In genomic region chr1:28244549-28245251, GRCh38 we compare ENCODE assay signal across 10 cellular contexts. TPM values are rescaled to one million over a fixed set of nuclear protein-coding genes. Genes with fewer than 3 reads are reported as not detected.
DNase-seq lines count a peak whose midpoint lies in the region; ATAC-seq, FAIRE-seq and TF ChIP-seq lines count a peak whose summit lies in the region.
"Had no signal": no experiment of that assay in that cellular context is flagged by ENCODE, and none has a peak within 500 bp of the region (broad histone marks: within the 10 kb centered on the region; RNA-seq: fewer than 3 reads in every experiment).

No MANE protein-coding gene starts in this region.

- SMC1A ChIA-PET in GM12878 (lab: Charles Lee; ENCODE audit: uncharacterized antibody, unreplicated experiment), result interaction anchor here (0.5 to 9.7 kb wide), 9 partner anchors 10 to 802 kb away, joined by 3 to 84 read pairs (median 3); partner anchors contain the start of genes ATP5IF1, DNAJC8 and PTAFR

- H3K27me3 ChIP-seq in GM12878 (replicated peaks in 1 of 2; ENCODE audit: control insufficient read depth in 2 of 2, insufficient read depth in 2 of 2, low read length in 1 of 2), result no peaks in the 10 kb centered on the region
- no peaks in the 10 kb centered on the region for H3K27me3 ChIP-seq in naive thymus-derived CD4-positive, alpha-beta T cell (ENCODE audit: control insufficient read depth in 2 of 2, insufficient read depth in 2 of 2, low read length in 2 of 2)

- BruUV-seq in GM12878 (replicated peaks; lab: Mats Ljungman, UMichigan), result no TSS peak

- DNase-seq in GM10248 (ENCODE audit: extremely low spot score) (peak; percentile 59), GM12878 (ENCODE audit: low read depth, low spot score) (peak; percentile 75), DMS53 (lab: John Stamatoyannopoulos, UW) (no peak)
- DNase-seq in naive thymus-derived CD4-positive, alpha-beta T cell, result no peak
- DNase-seq: DMS79 treated with DMSO at 0.1 percent for 48 hours had no signal

- H3K4me3 ChIP-seq in GM12878, result peak overlapping the region; percentile 46; the same call in 1 of the 2 replicates
- peak overlapping the region; percentile 31 for H3K4me3 ChIP-seq in naive thymus-derived CD4-positive, alpha-beta T cell (ENCODE audit: low read length)

- H3K27ac ChIP-seq in GM12878 (ENCODE audit: control insufficient read depth, insufficient read depth), result peak overlapping the region; percentile 85
- H3K27ac ChIP-seq in naive thymus-derived CD4-positive, alpha-beta T cell (ENCODE audit: low read depth, low read length), result peak overlapping the region; percentile 95

- no peaks in the 10 kb centered on the region for H4K20me1 ChIP-seq in GM12878 (ENCODE audit: control insufficient read depth, insufficient read depth)

- FAIRE-seq in GM12878 (lab: Jason Lieb, UNC), result no peak

- no peaks in the 10 kb centered on the region; a peak in 1 of 4 replicates for H3K36me3 ChIP-seq in GM12878 (ENCODE audit: control insufficient read depth in 2 of 2, insufficient read depth in 2 of 2, low read length in 1 of 2)
- H3K36me3 ChIP-seq in naive thymus-derived CD4-positive, alpha-beta T cell (ENCODE audit: control insufficient read depth in 2 of 3, insufficient read depth in 3 of 3, low read length in 3 of 3), result no peaks in the 10 kb centered on the region

- peaks cover 10% of the 10 kb centered on the region for H3K79me2 ChIP-seq in GM12878 (ENCODE audit: control insufficient read depth, insufficient read depth, low read length)

- peaks cover 38 to 41% (median 40%) of the 10 kb centered on the region in 3 donors for H3K4me1 Mint-ChIP-seq in IgD-negative memory B cell
- peaks cover 39 to 65% (median 55%) of the 10 kb centered on the region in 7 donors for H3K4me1 Mint-ChIP-seq in naive thymus-derived CD4-positive, alpha-beta T cell

- H2AFZ ChIP-seq in GM12878 (ENCODE audit: control insufficient read depth, low read depth, low read length), result no peak overlapping the region; the same call in 1 of the 2 replicates

- peaks cover 55% of the 10 kb centered on the region for H3K4me1 ChIP-seq in GM12878 (ENCODE audit: control insufficient read depth, insufficient read depth, low read length)
- H3K4me1 ChIP-seq in naive thymus-derived CD4-positive, alpha-beta T cell (ENCODE audit: control insufficient read depth in 2 of 2, insufficient read depth in 2 of 2, low read length in 2 of 2), result peaks cover 55 to 59% of the 10 kb centered on the region in 2 donors

- peak overlapping the region; percentile 58 for H3K4me2 ChIP-seq in GM12878 (ENCODE audit: control insufficient read depth, insufficient read depth)

- CTCF ChIA-PET in GM10248 (lab: Yijun Ruan, JAX) (interaction anchor here (0.9 to 1.3 kb wide), 5 partner anchors 9 to 165 kb away, joined by 3 to 7 read pairs (median 4); partner anchors contain the start of gene ATP5IF1), GM12878 (lab: Yijun Ruan, JAX) (interaction anchor here (0.5 to 3.2 kb wide), 7 partner anchors 9 to 621 kb away, joined by 3 to 27 read pairs (median 3); partner anchors contain the start of genes ATP5IF1, MED18 and YTHDF2)
- CTCF ChIA-PET in naive thymus-derived CD4-positive, alpha-beta T cell (lab: Charles Lee), result interaction anchor here (0.9 kb wide), 1 partner anchor 9 kb away, joined by 3 read pairs; no protein-coding TSS in a partner anchor

- intact Hi-C loops in GM12878 (cut with micrococcal nuclease; ENCODE audit: unreplicated experiment), result loop anchor here (2.0 to 10.0 kb wide), 5 partner anchors 53 to 470 kb away; partner anchors contain the start of genes STX12 and THEMIS2
- intact Hi-C loops in naive thymus-derived CD4-positive, alpha-beta T cell (cut with micrococcal nuclease), result loop anchor here (1.0 to 10.0 kb wide), 9 partner anchors 8 to 938 kb away; partner anchors contain the start of genes SRSF4 (in 2 of the 2), YTHDF2 (in 2 of the 2), ATP5IF1 (in 1 of the 2) and FAM76A (in 1 of the 2)

- TF ChIP-seq EP300 in GM12878 (IDR thresholded peaks at IDR 0.05; ENCODE audit: borderline replicate concordance in 1 of 2, control insufficient read depth in 1 of 2, low read depth in 2 of 2, low read length in 2 of 2), result peak in 1 of 2 experiments; percentile 51; a peak in 2 of 4 replicates

- in situ Hi-C loops in GM12878 (cut with MboI), result loop anchor here (5.0 kb wide), 1 partner anchor 358 kb away; no protein-coding TSS in a partner anchor

- no peaks in the 10 kb centered on the region for H3K27me3 Mint-ChIP-seq in IgD-negative memory B cell
- H3K27me3 Mint-ChIP-seq in naive thymus-derived CD4-positive, alpha-beta T cell, result no peaks in the 10 kb centered on the region

- POLR2A ChIA-PET in GM10248 (lab: Yijun Ruan, JAX) (interaction anchor here (0.7 to 3.7 kb wide), 2 partner anchors 10 to 295 kb away, joined by 5 to 25 read pairs; partner anchors contain the start of gene ATP5IF1), GM12878 (lab: Charles Lee) (interaction anchor here (0.6 to 7.6 kb wide), 8 partner anchors 9 to 191 kb away, joined by 3 to 125 read pairs (median 4); partner anchors contain the start of genes ATP5IF1 and MED18)
- POLR2A ChIA-PET in naive thymus-derived CD4-positive, alpha-beta T cell (lab: Charles Lee), result interaction anchor here (0.7 to 8.4 kb wide), 7 partner anchors 11 to 1812 kb away, joined by 3 to 184 read pairs (median 5); partner anchors contain the start of genes ATP5IF1, DHDDS, DNAJC8 and MED18

- TF ChIP-seq POLR2A in GM12878 (IDR thresholded peaks at IDR 0.05; ENCODE audit: low read depth, low read length), result peak; percentile 33; the same call in 1 of the 2 replicates

- RAD21 ChIA-PET in GM12878 (lab: Charles Lee; ENCODE audit: unreplicated experiment), result interaction anchor here (0.6 to 4.9 kb wide), 11 partner anchors 9 to 378 kb away, joined by 3 to 54 read pairs (median 4); partner anchors contain the start of genes ATP5IF1 and PTAFR

- peaks cover 2% of the 10 kb centered on the region for H3K36me3 Mint-ChIP-seq in IgD-negative memory B cell
- peaks cover 0 to 4% (median 0%) of the 10 kb centered on the region in 5 donors for H3K36me3 Mint-ChIP-seq in naive thymus-derived CD4-positive, alpha-beta T cell

- TF ChIP-seq RAD21 in GM12878 (IDR thresholded peaks at IDR 0.05; ENCODE audit: insufficient read depth, low read depth, low read length), result no peak

- WGBS in GM12878 (ENCODE audit: insufficient coverage, insufficient replicate concordance, low lambda C conversion rate, missing lambda C conversion rate), result 9% methylated on average over 13 of the region's 13 CpGs

- H3K9ac ChIP-seq in GM12878 (ENCODE audit: control insufficient read depth, insufficient read depth, low read length), result peak overlapping the region; percentile 88

- H3K9me3 Mint-ChIP-seq in IgD-negative memory B cell, result no peaks in the 10 kb centered on the region
- no peaks in the 10 kb centered on the region for H3K9me3 Mint-ChIP-seq in naive thymus-derived CD4-positive, alpha-beta T cell

- no peaks in the 10 kb centered on the region for H3K9me3 ChIP-seq in GM12878 (replicated peaks; ENCODE audit: control insufficient read depth, insufficient read depth, low read length)
- H3K9me3 ChIP-seq in naive thymus-derived CD4-positive, alpha-beta T cell (ENCODE audit: control insufficient read depth in 2 of 3, low read length in 3 of 3), result no peaks in the 10 kb centered on the region

- H3K4me3 Mint-ChIP-seq in IgD-negative memory B cell, result peak overlapping the region; percentile 74 to 93 (median 88)
- peak overlapping the region; percentile 40 to 86 (median 80) for H3K4me3 Mint-ChIP-seq in naive thymus-derived CD4-positive, alpha-beta T cell

- ATAC-seq in GM12878, result peak; percentile 27
- no peak for ATAC-seq in naive thymus-derived CD4-positive, alpha-beta T cell
- ATAC-seq in HG03097 (IDR thresholded peaks at IDR 0.05; ENCODE audit: low FRiP score, unreplicated experiment), result no peak
- ATAC-seq in GM19023 (IDR thresholded peaks at IDR 0.05; ENCODE audit: unreplicated experiment), result no peak
- ATAC-seq in GM21526 (IDR thresholded peaks at IDR 0.05; ENCODE audit: low FRiP score, unreplicated experiment), result no peak
- ATAC-seq: Panc1 had no signal

- TF ChIP-seq CTCF in GM10248 (IDR thresholded peaks at IDR 0.05; ENCODE audit: control extremely low read depth, extremely low read depth, low read depth, missing control alignments), result no peak
- TF ChIP-seq CTCF in GM12878 (IDR thresholded peaks at IDR 0.05 in 2 of 3, conservative IDR thresholded peaks at IDR 0.05 in 1 of 3; ENCODE audit: control insufficient read depth in 2 of 3, extremely low read depth in 1 of 3, insufficient read depth in 1 of 3, low read depth in 3 of 3, low read length in 3 of 3), result no peak

- H3K27ac Mint-ChIP-seq in IgD-negative memory B cell, result peak overlapping the region; percentile 90 to 96 (median 95)
- peak overlapping the region; percentile 86 to 99 (median 95) for H3K27ac Mint-ChIP-seq in naive thymus-derived CD4-positive, alpha-beta T cell

RNA-seq across cellular contexts. Expression of gene ATP5IF1, which starts 8.8 kb away (rescaled TPM):
- polyA plus RNA-seq in IgD-negative memory B cell (446 TPM), GM12878 (2011; rRNA removed) (279 and 352 TPM in 2 replicates), GM12878 (2014; fragmentation: Illumina TruSeq; extraction: Trizol) (146 and 253 TPM in 2 replicates), GM12878 (2014; fragmentation: Nextera tagmentation; extraction: Ambion mirVana) (100 to 1,000 TPM; 296 to 883 TPM), GM12878 (2014; rRNA removed) (892 and 1,008 TPM in 2 replicates), GM12878 (2016; fragmentation: Nextera tagmentation; extraction: Ambion mirVana) (1,000 to 10,000 TPM; 1,209 to 1,210 TPM)
- 29.9 and 31.3 TPM in 2 replicates for total RNA-seq in GM12878 (2013; cell fraction: nucleolus; rRNA removed)
- total RNA-seq in GM12878 (2014; rRNA removed) (515 and 527 TPM in 2 replicates), GM12878 (2014; rRNA removed; fragmentation: Illumina TruSeq; extraction: Trizol) (256 and 286 TPM in 2 replicates), GM12878 (2021) (314 and 320 TPM in 2 replicates)
- polyA plus RNA-seq in GM12878 (2011; ENCODE audit: low read depth), result 210 TPM
- polyA plus RNA-seq in GM12878 (2011; cell fraction: cytosol; rRNA removed), result 259 and 347 TPM in 2 replicates
- polyA plus RNA-seq in GM12878 (2011; cell fraction: nucleus; rRNA removed), result 205 and 266 TPM in 2 replicates
- polyA plus RNA-seq in GM12878 (2012), result 407 and 585 TPM in 2 replicates
- 45.1 and 56.3 TPM in 2 replicates for polyA minus RNA-seq in GM12878 (2011; rRNA and poly(A)+ RNA removed)
- polyA minus RNA-seq in GM12878 (2011; cell fraction: cytosol; rRNA and poly(A)+ RNA removed), result 40.3 and 46.8 TPM in 2 replicates
- polyA minus RNA-seq in GM12878 (2011; cell fraction: nucleus; rRNA and poly(A)+ RNA removed), result 29.7 and 52.8 TPM in 2 replicates
- 100 to 1,000 TPM in 4 of 5 experiments, 10 to 100 TPM in 1; 68.2 to 158 (median 104) TPM for total RNA-seq in naive thymus-derived CD4-positive, alpha-beta T cell
- polyA plus RNA-seq in naive thymus-derived CD4-positive, alpha-beta T cell, result 100 to 1,000 TPM; 541 to 640 TPM

RNA-seq across cellular contexts. Expression of gene DNAJC8, which starts 11.9 kb away (rescaled TPM):
- polyA plus RNA-seq in IgD-negative memory B cell (134 TPM), GM12878 (2011; rRNA removed) (137 and 176 TPM in 2 replicates), GM12878 (2014; fragmentation: Illumina TruSeq; extraction: Trizol) (251 and 323 TPM in 2 replicates), GM12878 (2014; fragmentation: Nextera tagmentation; extraction: Ambion mirVana) (100 to 1,000 TPM; 209 to 296 TPM), GM12878 (2014; rRNA removed) (95.0 and 106 TPM in 2 replicates), GM12878 (2016; fragmentation: Nextera tagmentation; extraction: Ambion mirVana) (100 to 1,000 TPM; 149 to 155 TPM)
- 26.2 and 27.8 TPM in 2 replicates for total RNA-seq in GM12878 (2013; cell fraction: nucleolus; rRNA removed)
- total RNA-seq in GM12878 (2014; rRNA removed) (91.2 and 109 TPM in 2 replicates), GM12878 (2014; rRNA removed; fragmentation: Illumina TruSeq; extraction: Trizol) (152 and 155 TPM in 2 replicates), GM12878 (2021) (109 and 111 TPM in 2 replicates)
- 61.0 TPM for polyA plus RNA-seq in GM12878 (2011; ENCODE audit: low read depth)
- polyA plus RNA-seq in GM12878 (2011; cell fraction: cytosol; rRNA removed), result 84.8 and 92.1 TPM in 2 replicates
- polyA plus RNA-seq in GM12878 (2011; cell fraction: nucleus; rRNA removed), result 59.2 and 72.5 TPM in 2 replicates
- polyA plus RNA-seq in GM12878 (2012), result 68.0 and 82.9 TPM in 2 replicates
- 36.3 and 42.2 TPM in 2 replicates for polyA minus RNA-seq in GM12878 (2011; rRNA and poly(A)+ RNA removed)
- 14.1 and 15.9 TPM in 2 replicates for polyA minus RNA-seq in GM12878 (2011; cell fraction: cytosol; rRNA and poly(A)+ RNA removed)
- polyA minus RNA-seq in GM12878 (2011; cell fraction: nucleus; rRNA and poly(A)+ RNA removed), result 8.7 and 16.1 TPM in 2 replicates
- 100 to 1,000 TPM in 1 of 5 experiments, 10 to 100 TPM in 4; 54.2 to 102 (median 69.6) TPM for total RNA-seq in naive thymus-derived CD4-positive, alpha-beta T cell
- 100 to 1,000 TPM; 148 to 174 TPM for polyA plus RNA-seq in naive thymus-derived CD4-positive, alpha-beta T cell

RNA-seq across cellular contexts. Expression of gene SESN2, which starts 14.6 kb away (rescaled TPM):
- polyA plus RNA-seq in IgD-negative memory B cell, result 5.9 TPM
- 3.6 and 4.0 TPM in 2 replicates for total RNA-seq in GM12878 (2013; cell fraction: nucleolus; rRNA removed)
- total RNA-seq in GM12878 (2014; rRNA removed), result 18.3 and 22.1 TPM in 2 replicates
- 7.6 and 8.6 TPM in 2 replicates for total RNA-seq in GM12878 (2014; rRNA removed; fragmentation: Illumina TruSeq; extraction: Trizol)
- total RNA-seq in GM12878 (2021), result 21.7 and 23.9 TPM in 2 replicates
- polyA plus RNA-seq in GM12878 (2011; ENCODE audit: low read depth), result 8.6 TPM
- 7.0 and 16.7 TPM in 2 replicates for polyA plus RNA-seq in GM12878 (2011; rRNA removed)
- 17.2 and 19.0 TPM in 2 replicates for polyA plus RNA-seq in GM12878 (2011; cell fraction: cytosol; rRNA removed)
- 15.9 and 16.1 TPM in 2 replicates for polyA plus RNA-seq in GM12878 (2011; cell fraction: nucleus; rRNA removed)
- polyA plus RNA-seq in GM12878 (2012), result 14.6 and 17.5 TPM in 2 replicates
- polyA plus RNA-seq in GM12878 (2014; fragmentation: Illumina TruSeq; extraction: Trizol), result 6.9 and 13.4 TPM in 2 replicates
- 1 to 10 TPM; 1.5 to 2.7 TPM for polyA plus RNA-seq in GM12878 (2014; fragmentation: Nextera tagmentation; extraction: Ambion mirVana)
- polyA plus RNA-seq in GM12878 (2014; rRNA removed), result 19.0 and 21.7 TPM in 2 replicates
- polyA plus RNA-seq in GM12878 (2016; fragmentation: Nextera tagmentation; extraction: Ambion mirVana), result 10 to 100 TPM; 33.0 to 40.9 TPM
- polyA minus RNA-seq in GM12878 (2011; rRNA and poly(A)+ RNA removed), result 13.8 and 20.2 TPM in 2 replicates
- 8.0 and 9.6 TPM in 2 replicates for polyA minus RNA-seq in GM12878 (2011; cell fraction: cytosol; rRNA and poly(A)+ RNA removed)
- polyA minus RNA-seq in GM12878 (2011; cell fraction: nucleus; rRNA and poly(A)+ RNA removed), result 4.2 and 5.7 TPM in 2 replicates
- total RNA-seq in naive thymus-derived CD4-positive, alpha-beta T cell, result 10 to 100 TPM in 3 of 5 experiments, 1 to 10 TPM in 2; 4.5 to 50.7 (median 11.8) TPM
- polyA plus RNA-seq in naive thymus-derived CD4-positive, alpha-beta T cell, result 1 to 10 TPM; 2.3 to 4.6 TPM

Comparison
In these comparisons a context has a peak if more than half of its experiments do, and no peak if none do; other contexts are left out.
1. DNase-seq: peak in GM10248 (single experiment) and GM12878 (single experiment); none in naive thymus-derived CD4-positive, alpha-beta T cell (0 of 9) and DMS53 (single experiment).